Comparison of ENCODE assay signal across 15 cellular contexts in the genomic region with DNA sequence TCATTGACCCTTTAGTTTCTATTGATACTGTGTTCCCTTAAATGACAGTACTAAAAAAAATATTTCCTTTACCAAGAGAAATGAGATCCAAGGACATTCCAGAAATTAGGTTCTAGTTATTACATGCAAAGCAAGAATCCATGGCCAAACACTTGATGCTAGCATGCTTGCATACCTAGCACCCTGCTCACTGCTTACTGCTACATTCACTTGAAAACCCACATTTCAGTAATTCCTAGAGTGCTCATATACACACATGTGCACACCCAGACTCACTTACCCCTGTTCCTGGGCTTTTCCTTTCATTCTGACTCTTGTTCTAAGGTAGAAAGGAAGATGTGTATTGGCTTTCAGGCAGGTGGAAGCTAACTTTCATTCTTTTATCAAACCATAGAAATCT.
DNase-seq lines count a peak whose midpoint lies in the region; ATAC-seq and TF ChIP-seq lines count a peak whose summit lies in the region.
"Had no signal": no experiment of that assay in that cellular context is flagged by ENCODE, and none has a peak within 500 bp of the region (broad histone marks: within the 10 kb centered on the region; RNA-seq: fewer than 3 reads in every experiment).

No MANE protein-coding gene starts in this region.

- no peak overlapping the region for H3K4me3 Mint-ChIP-seq in HFFc6
- H3K4me3 Mint-ChIP-seq: CD4-positive, alpha-beta memory T cell had no signal

- intact Hi-C loops in sciatic nerve (cut with DNase I) = no loop called here

- peaks cover 34% of the 10 kb centered on the region for H3K4me1 Mint-ChIP-seq in HFFc6 (ENCODE audit: low read depth)
- H3K4me1 Mint-ChIP-seq: CD4-positive, alpha-beta memory T cell had no signal

- no peaks in the 10 kb centered on the region for H3K9me3 Mint-ChIP-seq in HFFc6

- no peak for ATAC-seq in sciatic nerve

- no peak for TF ChIP-seq CTCF in HFFc6 (IDR thresholded peaks at IDR 0.05)

- 0 out of 2 replicates have a peak, but pooled peaks cover 4% of the 10 kb centered on the region for H3K36me3 Mint-ChIP-seq in HFFc6 (ENCODE audit: low read depth)
- H3K36me3 Mint-ChIP-seq: CD4-positive, alpha-beta memory T cell had no signal

- H3K27ac Mint-ChIP-seq in HFFc6 = no peak overlapping the region
- H3K27ac Mint-ChIP-seq: CD4-positive, alpha-beta memory T cell had no signal

- 0 out of 2 replicates have a peak, but pooled peaks cover 2% of the 10 kb centered on the region for H3K27me3 Mint-ChIP-seq in HFFc6 (ENCODE audit: insufficient read depth)

- peak; percentile 40 for DNase-seq in EH (ENCODE audit: low read depth)
- DNase-seq in HFFc6 = peak; percentile 24
- DNase-seq in hepatic stellate cell (ENCODE audit: low spot score) = peak; percentile 9
- no peak for DNase-seq in NCI-H2171 treated with DMSO at 0.1 percent for 48 hours (lab: John Stamatoyannopoulos, UW)
- no peak for DNase-seq in dermis blood vessel endothelial cell
- DNase-seq in hypothalamus (lab: John Stamatoyannopoulos, UW) = no peak
- no peak for DNase-seq in sciatic nerve (ENCODE audit: low spot score)
- DNase-seq: C1 segment of cervical spinal cord; Calu3; CD4-positive, alpha-beta memory T cell; COR-L47; DMS53; DMS79 treated with DMSO at 0.1 percent for 48 hours; GOT3; HCEC 1CT had no signal

Comparison
In these comparisons a context has a peak if more than half of its experiments do, and no peak if none do; other contexts are left out.
1. DNase-seq: peak in EH (single experiment), HFFc6 (single experiment) and hepatic stellate cell (single experiment); none in NCI-H2171 treated with DMSO at 0.1 percent for 48 hours (single experiment), dermis blood vessel endothelial cell (single experiment), hypothalamus (0 of 51) and sciatic nerve (single experiment).